1 cellular context compared by ENCODE assay signal in genomic region chr6:30914076-30914853, GRCh38.
TF ChIP-seq lines count a peak whose summit lies in the region.

Gene VARS2 (plus strand): TSS chr6:30914238. CDS start chr6:30914837, 599 bp downstream.

TF ChIP-seq in K562, 482 proteins besides CTCF, POLR2A, EP300 and RAD21 (continued from another document):
- peak; percentile 51; the same call in 1 of the 2 replicates for TF ChIP-seq PKNOX1 (IDR thresholded peaks at IDR 0.05)
- peak; percentile 80 for TF ChIP-seq VEZF1 (CRISPR knock-in tag; IDR thresholded peaks at IDR 0.05)
- no peak for TF ChIP-seq GTF2E2 (tag; IDR thresholded peaks at IDR 0.05)
- TF ChIP-seq EGR1 (conservative IDR thresholded peaks at IDR 0.05) = peak; percentile 53
- TF ChIP-seq HDGF (IDR thresholded peaks at IDR 0.05) = no peak
- peak; percentile 62 for TF ChIP-seq ZNF431 (CRISPR knock-in tag; IDR thresholded peaks at IDR 0.05)
- TF ChIP-seq ZNF507 (tag; conservative IDR thresholded peaks at IDR 0.05) = no peak
- TF ChIP-seq XRCC4 (IDR thresholded peaks at IDR 0.05; ENCODE audit: extremely low read depth, insufficient read depth, insufficient read length) = no peak
- no peak for TF ChIP-seq POLR3A (IDR thresholded peaks at IDR 0.05; ENCODE audit: borderline replicate concordance, extremely low read depth, insufficient read depth, insufficient read length)
